ENCODE assay signal across 23 cellular contexts in genomic region chr22:38170469-38170868, GRCh38. TPM values are rescaled to one million over a fixed set of nuclear protein-coding genes. Genes with fewer than 3 reads are reported as not detected.
A peak's percentile ranks its signal among the peaks of the same experiment; 100 is the strongest.
DNase-seq lines count a peak whose midpoint lies in the region; ATAC-seq and TF ChIP-seq lines count a peak whose summit lies in the region.
"Had no signal": no experiment of that assay in that cellular context is flagged by ENCODE, and none has a peak within 500 bp of the region (broad histone marks: within the 10 kb centered on the region; RNA-seq: fewer than 3 reads in every experiment).

No MANE protein-coding gene starts in this region.

- no peaks in the 10 kb centered on the region for H3K36me3 Mint-ChIP-seq in natural killer cell
- H3K36me3 Mint-ChIP-seq in natural killer cell treated with Interleukin-12 subunit alpha and Interleukin-12 subunit beta and Interleukin-15 and Interleukin-18, amount 100 ng/mL, for 72 hours = no peaks in the 10 kb centered on the region

- no peak for DNase-seq in natural killer cell
- no peak for DNase-seq in natural killer cell treated with Interleukin-12 subunit alpha and Interleukin-12 subunit beta and Interleukin-15 and Interleukin-18, amount 100 ng/mL, for 72 hours (ENCODE audit: low spot score)
- peak; percentile 38 for DNase-seq in coronary artery (ENCODE audit: low spot score)
- DNase-seq in left kidney (ENCODE audit: low read depth, low spot score) = peak; percentile 61
- DNase-seq in gastrocnemius medialis = no peak
- DNase-seq in hepatic stellate cell (ENCODE audit: low spot score) = no peak
- DNase-seq: 8988T, ACHN, H7, Kasumi-1, MV-4-11, NCI-H1105 treated with DMSO at 0.1 percent for 48 hours, NCI-H146, NCI-H1930, NCI-H2107, NCI-H524 treated with DMSO at 0.1 percent for 48 hours, NCI-H774, SJCRH30 had no signal

- peaks cover 23 to 36% of the 10 kb centered on the region in 2 donors for H3K4me1 Mint-ChIP-seq in natural killer cell
- peaks cover 24 to 31% of the 10 kb centered on the region in 2 donors for H3K4me1 Mint-ChIP-seq in natural killer cell treated with Interleukin-12 subunit alpha and Interleukin-12 subunit beta and Interleukin-15 and Interleukin-18, amount 100 ng/mL, for 72 hours (ENCODE audit: low read depth in 2 of 2)

- in situ Hi-C loops in gastrocnemius medialis (cut with MboI; ENCODE audit: low sequenced_read_pairs in 4 of 4) = no loop called here

- H3K27ac Mint-ChIP-seq in natural killer cell = peak overlapping the region in 1 of 2 donors; percentile 30
- peak overlapping the region in 1 of 2 donors; percentile 26 for H3K27ac Mint-ChIP-seq in natural killer cell treated with Interleukin-12 subunit alpha and Interleukin-12 subunit beta and Interleukin-15 and Interleukin-18, amount 100 ng/mL, for 72 hours

- H3K27ac ChIP-seq in coronary artery = no peak overlapping the region
- peak overlapping the region; percentile 20 to 97 (median 92) for H3K27ac ChIP-seq in gastrocnemius medialis
- H3K27ac ChIP-seq: SJCRH30 had no signal

- H3K4me3 Mint-ChIP-seq in natural killer cell = peak overlapping the region; percentile 5
- H3K4me3 Mint-ChIP-seq in natural killer cell treated with Interleukin-12 subunit alpha and Interleukin-12 subunit beta and Interleukin-15 and Interleukin-18, amount 100 ng/mL, for 72 hours = no peak overlapping the region

- no peaks in the 10 kb centered on the region for H3K27me3 Mint-ChIP-seq in natural killer cell (ENCODE audit: low read depth in 2 of 2)
- no peaks in the 10 kb centered on the region for H3K27me3 Mint-ChIP-seq in natural killer cell treated with Interleukin-12 subunit alpha and Interleukin-12 subunit beta and Interleukin-15 and Interleukin-18, amount 100 ng/mL, for 72 hours

- TF ChIP-seq POLR2A in gastrocnemius medialis (IDR thresholded peaks at IDR 0.05) = no peak

- TF ChIP-seq CTCF in natural killer cell (IDR thresholded peaks at IDR 0.05) = no peak
- TF ChIP-seq CTCF in coronary artery (IDR thresholded peaks at IDR 0.05) = no peak
- no peak for TF ChIP-seq CTCF in gastrocnemius medialis (IDR thresholded peaks at IDR 0.05 in 4 of 5, conservative IDR thresholded peaks at IDR 0.05 in 1 of 5)

- no peaks in the 10 kb centered on the region for H3K9me3 Mint-ChIP-seq in natural killer cell
- no peaks in the 10 kb centered on the region for H3K9me3 Mint-ChIP-seq in natural killer cell treated with Interleukin-12 subunit alpha and Interleukin-12 subunit beta and Interleukin-15 and Interleukin-18, amount 100 ng/mL, for 72 hours

- ATAC-seq in natural killer cell (no peak), gastrocnemius medialis (no peak), HG03520 (IDR thresholded peaks at IDR 0.05; ENCODE audit: unreplicated experiment) (no peak), GM21526 (IDR thresholded peaks at IDR 0.05; ENCODE audit: low FRiP score, unreplicated experiment) (no peak)
- ATAC-seq in natural killer cell treated with Interleukin-12 subunit alpha and Interleukin-12 subunit beta and Interleukin-15 and Interleukin-18, amount 100 ng/mL, for 72 hours = no peak
- ATAC-seq: HepG2 had no signal

- no peaks in the 10 kb centered on the region for H3K27me3 ChIP-seq in gastrocnemius medialis
- H3K27me3 ChIP-seq: SJCRH30 had no signal

- H3K4me3 ChIP-seq in coronary artery (no peak overlapping the region), gastrocnemius medialis (no peak overlapping the region)
- H3K4me3 ChIP-seq: SJCRH30 had no signal

- no peaks in the 10 kb centered on the region for H3K9me3 ChIP-seq in gastrocnemius medialis
- H3K9me3 ChIP-seq: SJCRH30 had no signal

- intact Hi-C loops in natural killer cell (cut with micrococcal nuclease) = loop anchor here (10.0 kb wide), 2 partner anchors 54 to 94 kb away; no protein-coding TSS in a partner anchor
- intact Hi-C loops in gastrocnemius medialis (cut with DNase I; ENCODE audit: low total_unique reads) = loop anchor here (10.0 kb wide), 1 partner anchor 534 kb away; the partner anchor contains the start of genes GTPBP1 and JOSD1

- peaks cover 44 to 64% of the 10 kb centered on the region in 2 donors for H3K4me1 ChIP-seq in gastrocnemius medialis

- peaks cover 0 to 6% of the 10 kb centered on the region in 2 donors for H3K36me3 ChIP-seq in gastrocnemius medialis
- H3K36me3 ChIP-seq: SJCRH30 had no signal

RNA-seq across cellular contexts. Expression of gene PLA2G6, which starts 11.2 kb away (rescaled TPM):
- total RNA-seq in natural killer cell (100 to 1,000 TPM; 137 to 167 (median 145) TPM), gastrocnemius medialis (10 to 100 TPM in 2 of 4 donors, 1 to 10 TPM in 2; 9.1 to 19.5 (median 12.1) TPM)
- total RNA-seq in natural killer cell treated with Interleukin-12 subunit alpha and Interleukin-12 subunit beta and Interleukin-15 and Interleukin-18, amount 100 ng/mL, for 72 hours = 10 to 100 TPM; 24.5 to 40.1 TPM

RNA-seq across cellular contexts. Expression of gene MAFF, which starts 31.3 kb away (rescaled TPM):
- total RNA-seq in natural killer cell = 100 to 1,000 TPM; 168 to 215 (median 187) TPM
- 10 to 100 TPM; 19.7 to 43.0 TPM for total RNA-seq in natural killer cell treated with Interleukin-12 subunit alpha and Interleukin-12 subunit beta and Interleukin-15 and Interleukin-18, amount 100 ng/mL, for 72 hours
- 100 to 1,000 TPM in 1 of 4 donors, 10 to 100 TPM in 3; 19.3 to 448 (median 33.4) TPM for total RNA-seq in gastrocnemius medialis

RNA-seq across cellular contexts. Expression of gene BAIAP2L2, which starts 60.0 kb away (rescaled TPM):
- 1 to 10 TPM in 2 of 3 donors, under 1 TPM in 1; 0.99 to 1.9 (median 1.2) TPM for total RNA-seq in natural killer cell
- under 1 TPM; 0.40 to 0.84 TPM for total RNA-seq in natural killer cell treated with Interleukin-12 subunit alpha and Interleukin-12 subunit beta and Interleukin-15 and Interleukin-18, amount 100 ng/mL, for 72 hours
- 1 to 10 TPM in 1 of 4 donors, under 1 TPM in 2, not detected in 1; 0.16 to 1.7 (median 0.72) TPM for total RNA-seq in gastrocnemius medialis
- total RNA-seq: HT1080, M059J, SJCRH30 had no signal

Comparison
In these comparisons a context has a peak if more than half of its experiments do, and no peak if none do; other contexts are left out.
1. DNase-seq: peak in coronary artery (single experiment) and left kidney (single experiment); none in natural killer cell (single experiment), natural killer cell treated with Interleukin-12 subunit alpha and Interleukin-12 subunit beta and Interleukin-15 and Interleukin-18, amount 100 ng/mL, for 72 hours (single experiment), gastrocnemius medialis (0 of 2) and hepatic stellate cell (single experiment).
2. H3K27ac ChIP-seq: peak in gastrocnemius medialis (4 of 4); none in coronary artery (0 of 2).